In genomic region chr12:64403708-64404469, GRCh38 we compare ENCODE assay signal across 8 cellular contexts. TPM values are rescaled to one million over a fixed set of nuclear protein-coding genes. Genes with fewer than 3 reads are reported as not detected.
DNase-seq lines count a peak whose midpoint lies in the region; ATAC-seq and TF ChIP-seq lines count a peak whose summit lies in the region.

XPOT (plus strand) TSS chr12:64404392; CDS start chr12:64410036, 5,644 bp downstream.

- H3K27me3 ChIP-seq in trophoblast cell (ENCODE audit: insufficient read depth, low read length), result no peaks in the 10 kb centered on the region

- H3K4me2 ChIP-seq in trophoblast cell (ENCODE audit: low read length), result peak within 1 kb of the TSS; percentile 85

- no peaks in the 10 kb centered on the region for H3K9me3 ChIP-seq in trophoblast cell (ENCODE audit: insufficient read depth, low read depth, low read length)

- no peaks in the 10 kb centered on the region for H3K36me3 Mint-ChIP-seq in type B pancreatic cell

- peak within 1 kb of the TSS; percentile 96 for H3K18ac ChIP-seq in trophoblast cell (ENCODE audit: low read length)

- peak within 1 kb of the TSS; percentile 94 for H3K4me3 ChIP-seq in trophoblast cell (ENCODE audit: low read depth, low read length)

- H2AK5ac ChIP-seq in trophoblast cell (ENCODE audit: low read length), result peak within 1 kb of the TSS; percentile 49

- peak within 1 kb of the TSS; percentile 50 for H2BK12ac ChIP-seq in trophoblast cell (ENCODE audit: low read length)

- H2BK5ac ChIP-seq in trophoblast cell (ENCODE audit: low read depth, low read length, poor library complexity), result peak within 1 kb of the TSS; percentile 98

- no peak for TF ChIP-seq CTCF in GM13976 (IDR thresholded peaks at IDR 0.05; ENCODE audit: borderline replicate concordance, control extremely low read depth, extremely low read depth, insufficient read depth, missing control alignments)
- TF ChIP-seq CTCF in type B pancreatic cell (conservative IDR thresholded peaks at IDR 0.05), result no peak

- H3K27ac ChIP-seq in adipose tissue (ENCODE audit: low read depth, low read length) (peak within 1 kb of the TSS; percentile 82), trophoblast cell (ENCODE audit: low read depth, low read length) (peak within 1 kb of the TSS; percentile 97)

- peak within 1 kb of the TSS; percentile 95 for H3K14ac ChIP-seq in trophoblast cell (ENCODE audit: low read length)

- H3K23ac ChIP-seq in trophoblast cell (ENCODE audit: low read length), result no peak within 1 kb of the TSS

- peak within 1 kb of the TSS; percentile 91 for H4K12ac ChIP-seq in trophoblast cell (ENCODE audit: low read depth, low read length)

- H3K27ac Mint-ChIP-seq in type B pancreatic cell, result peak within 1 kb of the TSS; percentile 97

- peaks cover 0 to 2% of the 10 kb centered on the region in 2 experiments for H3K4me1 ChIP-seq in trophoblast cell (ENCODE audit: control insufficient read depth in 1 of 2, insufficient read depth in 2 of 2, low read length in 2 of 2)

- peaks cover 15% of the 10 kb centered on the region for H3K79me2 ChIP-seq in trophoblast cell (ENCODE audit: control insufficient read depth, insufficient read depth, low read length, poor library complexity)

- peak within 1 kb of the TSS; percentile 99 for H4K91ac ChIP-seq in trophoblast cell (ENCODE audit: low read depth, low read length)

- WGBS in adipose tissue, 3 donors, result 12 to 16% (median 14%) methylated on average over 46 to 60 of the region's 60 CpGs
- WGBS in trophoblast cell (ENCODE audit: extremely low coverage, insufficient coverage, insufficient read length), result no CpG with 5 or more reads among the region's 60 CpGs

- H3K27me3 Mint-ChIP-seq in type B pancreatic cell, result no peaks in the 10 kb centered on the region

- in situ Hi-C loops in GM13976 (cut with MboI; ENCODE audit: low sequenced_read_pairs, unreplicated experiment), result no loop called here

- peak within 1 kb of the TSS; percentile 89 for H3K9ac ChIP-seq in trophoblast cell (ENCODE audit: low read length)

- peak within 1 kb of the TSS; percentile 95 for H2BK120ac ChIP-seq in trophoblast cell (ENCODE audit: insufficient read depth, low read length, poor library complexity)

- H3K4me3 Mint-ChIP-seq in type B pancreatic cell, result peak within 1 kb of the TSS; percentile 99

- H3K4me1 Mint-ChIP-seq in type B pancreatic cell (ENCODE audit: unreplicated experiment), result peaks cover 26% of the 10 kb centered on the region

- intact Hi-C loops in cardiac septum (cut with DNase I), result loop anchor here (2.0 to 10.0 kb wide), 2 partner anchors 49 to 761 kb away; partner anchors contain the start of genes LEMD3 and TBK1

- peak within 1 kb of the TSS; percentile 72 for H3K4ac ChIP-seq in trophoblast cell (ENCODE audit: low read depth, low read length)

- H3K79me1 ChIP-seq in trophoblast cell (ENCODE audit: low read length), result peaks cover 13% of the 10 kb centered on the region

- ATAC-seq in HG02840 (IDR thresholded peaks at IDR 0.05; ENCODE audit: low FRiP score, unreplicated experiment), result peak; percentile 94

- H3K36me3 ChIP-seq in trophoblast cell (ENCODE audit: control insufficient read depth in 1 of 2, insufficient read depth in 2 of 2, low read length in 2 of 2), result no peaks in the 10 kb centered on the region

- no peaks in the 10 kb centered on the region for H3K9me3 Mint-ChIP-seq in type B pancreatic cell

- peak; percentile 97 for DNase-seq in GM13976 (ENCODE audit: low spot score)
- peak; percentile 93 for DNase-seq in NCI-H1436 (lab: John Stamatoyannopoulos, UW)
- peak; percentile 95 for DNase-seq in SW480 (ENCODE audit: low spot score)
- DNase-seq in cardiac septum (ENCODE audit: low spot score), result peak; percentile 97
- peak; percentile 99 for DNase-seq in trophoblast cell
- DNase-seq in type B pancreatic cell (ENCODE audit: extremely low spot score, unreplicated experiment), result peak; percentile 95

- H2AFZ ChIP-seq in trophoblast cell (ENCODE audit: insufficient read depth, low read length, poor library complexity), result peak within 1 kb of the TSS; percentile 91

- H4K8ac ChIP-seq in trophoblast cell (ENCODE audit: low read depth, low read length), result peak within 1 kb of the TSS; percentile 94

RNA-seq across cellular contexts. Expression of gene XPOT, which starts in this region (rescaled TPM):
- 10 to 100 TPM; 14.7 to 31.3 (median 21.4) TPM for polyA plus RNA-seq in adipose tissue
- 30.6 TPM for total RNA-seq in cardiac septum
- 81.0 and 84.1 TPM in 2 replicates for polyA plus RNA-seq in trophoblast cell (2013)
- 61.9 and 72.8 TPM in 2 replicates for total RNA-seq in type B pancreatic cell (ENCODE audit: low replicate concordance)

Comparison
In these comparisons a context has a peak if more than half of its experiments do, and no peak if none do; other contexts are left out.
1. Peak in every context shown above with its lines: DNase-seq, ATAC-seq, H3K4me3 ChIP-seq and H3K27ac ChIP-seq.